Comparison of ENCODE assay signal across 1 cellular context in the genomic region with DNA sequence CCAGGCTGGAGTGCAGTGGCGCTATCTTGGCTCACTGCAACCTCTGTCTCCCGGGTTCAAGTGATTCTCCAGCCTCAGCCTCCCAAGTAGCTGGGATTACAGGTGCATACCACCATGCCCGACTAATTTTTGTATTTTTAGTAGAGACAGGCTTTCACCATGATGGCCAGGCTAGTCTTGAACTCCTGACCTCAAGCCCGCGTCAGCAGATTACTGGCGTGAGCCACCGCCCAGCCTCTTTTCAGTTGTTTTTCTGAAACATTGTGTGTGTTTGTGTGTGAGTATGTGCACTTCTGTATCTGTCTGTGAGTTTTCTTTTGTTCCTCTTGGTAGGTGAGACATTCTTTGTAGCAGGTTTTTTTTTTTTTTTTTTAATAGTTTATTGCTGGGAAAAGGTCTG.
A peak's percentile ranks its signal among the peaks of the same experiment; 100 is the strongest.
TF ChIP-seq lines count a peak whose summit lies in the region.

No MANE protein-coding gene starts in this region.

TF ChIP-seq in GM12878, 131 proteins besides CTCF, POLR2A, EP300 and RAD21:
- TF ChIP-seq, protein P1, sequence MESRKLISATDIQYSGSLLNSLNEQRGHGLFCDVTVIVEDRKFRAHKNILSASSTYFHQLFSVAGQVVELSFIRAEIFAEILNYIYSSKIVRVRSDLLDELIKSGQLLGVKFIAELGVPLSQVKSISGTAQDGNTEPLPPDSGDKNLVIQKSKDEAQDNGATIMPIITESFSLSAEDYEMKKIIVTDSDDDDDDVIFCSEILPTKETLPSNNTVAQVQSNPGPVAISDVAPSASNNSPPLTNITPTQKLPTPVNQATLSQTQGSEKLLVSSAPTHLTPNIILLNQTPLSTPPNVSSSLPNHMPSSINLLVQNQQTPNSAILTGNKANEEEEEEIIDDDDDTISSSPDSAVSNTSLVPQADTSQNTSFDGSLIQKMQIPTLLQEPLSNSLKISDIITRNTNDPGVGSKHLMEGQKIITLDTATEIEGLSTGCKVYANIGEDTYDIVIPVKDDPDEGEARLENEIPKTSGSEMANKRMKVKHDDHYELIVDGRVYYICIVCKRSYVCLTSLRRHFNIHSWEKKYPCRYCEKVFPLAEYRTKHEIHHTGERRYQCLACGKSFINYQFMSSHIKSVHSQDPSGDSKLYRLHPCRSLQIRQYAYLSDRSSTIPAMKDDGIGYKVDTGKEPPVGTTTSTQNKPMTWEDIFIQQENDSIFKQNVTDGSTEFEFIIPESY (IDR thresholded peaks at IDR 0.05) = peak; percentile 54; the same call in 1 of the 2 replicates
